Comparison of ENCODE assay signal across 21 cellular contexts in the genomic region with DNA sequence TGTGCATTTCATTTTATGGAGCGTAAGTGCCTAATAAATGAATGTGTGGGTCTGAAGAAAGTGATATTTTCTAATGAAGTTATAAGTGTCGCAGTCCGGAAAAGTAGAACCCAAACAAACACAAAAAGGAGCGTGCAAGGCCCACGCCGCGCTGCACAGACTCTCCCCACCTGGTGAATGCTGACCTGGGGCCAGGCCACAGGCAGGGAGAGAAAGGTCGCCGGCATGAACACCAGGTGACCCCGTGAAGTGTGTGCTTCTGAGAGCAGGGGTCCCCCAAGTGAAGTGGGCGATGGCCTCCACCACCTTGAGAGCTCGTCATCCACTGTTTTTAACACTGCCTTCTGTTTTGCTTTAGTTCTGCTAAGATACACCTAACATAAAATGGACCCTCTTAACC.
"Had no signal": no experiment of that assay in that cellular context is flagged by ENCODE, and none has a peak within 500 bp of the region (broad histone marks: within the 10 kb centered on the region; RNA-seq: fewer than 3 reads in every experiment).

No MANE protein-coding gene starts in this region.

- ATAC-seq: effector memory CD8-positive, alpha-beta T cell; foreskin keratinocyte; gastrocnemius medialis; gastroesophageal sphincter; heart left ventricle; heart right ventricle had no signal

- H3K27ac ChIP-seq: colonic mucosa, coronary artery, epithelial cell of prostate, esophagus squamous epithelium, foreskin keratinocyte, gastrocnemius medialis, heart left ventricle had no signal

- H3K9me3 ChIP-seq: colonic mucosa, esophagus squamous epithelium, gastrocnemius medialis, gastroesophageal sphincter, heart left ventricle, heart right ventricle had no signal

- H3K4me1 ChIP-seq: colonic mucosa had no signal

- H3K4me3 ChIP-seq: colonic mucosa, coronary artery, dorsolateral prefrontal cortex, esophagus squamous epithelium, gastrocnemius medialis, gastroesophageal sphincter, heart left ventricle, heart right ventricle had no signal

- H3K36me3 ChIP-seq: colonic mucosa, esophagus squamous epithelium, gastrocnemius medialis, gastroesophageal sphincter, heart left ventricle, heart right ventricle had no signal

- DNase-seq: colonic mucosa; cortex of kidney; dermis blood vessel endothelial cell; dorsolateral prefrontal cortex; effector CD4-positive, alpha-beta T cell; effector CD8-positive, alpha-beta T cell; effector memory CD4-positive, alpha-beta T cell; effector memory CD8-positive, alpha-beta T cell; endodermal cell; erythroblast; esophagus squamous epithelium; foreskin fibroblast; foreskin keratinocyte; foreskin melanocyte; gastrocnemius medialis; glutamatergic neuron; heart left ventricle; heart right ventricle had no signal

- H3K27me3 ChIP-seq: colonic mucosa, foreskin keratinocyte, gastrocnemius medialis, gastroesophageal sphincter had no signal
